Comparison of ENCODE assay signal across 1 cellular context in genomic region chr16:86571197-86571915, GRCh38.
TF ChIP-seq lines count a peak whose summit lies in the region.

No MANE protein-coding gene starts in this region.

TF ChIP-seq in SK-N-SH treated with all-trans-retinoic acid at 6 μM for 48 hours, 23 proteins besides CTCF, POLR2A, EP300 and RAD21 (continued from another document):
- TF ChIP-seq TSHZ2 (CRISPR knock-in tag; IDR thresholded peaks at IDR 0.05) (no peak), ISL1 (CRISPR knock-in tag; IDR thresholded peaks at IDR 0.05) (no peak), PPARA (CRISPR knock-in tag; IDR thresholded peaks at IDR 0.05; ENCODE audit: borderline replicate concordance) (no peak), PATZ1 (CRISPR knock-in tag; IDR thresholded peaks at IDR 0.05; ENCODE audit: borderline replicate concordance) (no peak), ZFP30 (CRISPR knock-in tag; IDR thresholded peaks at IDR 0.05) (no peak), SNAI2 (CRISPR knock-in tag; IDR thresholded peaks at IDR 0.05) (no peak), BACH2 (CRISPR knock-in tag; IDR thresholded peaks at IDR 0.05; ENCODE audit: borderline replicate concordance) (no peak)
